ENCODE assay signal across 8 cellular contexts in genomic region chr11:120715239-120715638, GRCh38.
DNase-seq lines count a peak whose midpoint lies in the region; ATAC-seq and TF ChIP-seq lines count a peak whose summit lies in the region.

No MANE protein-coding gene starts in this region.

- no peaks in the 10 kb centered on the region for H3K36me3 Mint-ChIP-seq in nephron (ENCODE audit: low read depth)

- no peaks in the 10 kb centered on the region for H3K4me1 ChIP-seq in gastrocnemius medialis

- TF ChIP-seq CTCF in brain microvascular endothelial cell (IDR thresholded peaks at IDR 0.05; ENCODE audit: low read depth, low read length, missing control alignments) (peak; percentile 72), nephron (IDR thresholded peaks at IDR 0.05; ENCODE audit: unreplicated experiment in 3 of 3) (peak; percentile 50 to 52 (median 50)), gastrocnemius medialis (IDR thresholded peaks at IDR 0.05 in 4 of 5, conservative IDR thresholded peaks at IDR 0.05 in 1 of 5) (no peak)

- H3K27ac ChIP-seq in brain microvascular endothelial cell (no peak overlapping the region), gastrocnemius medialis (no peak overlapping the region)

- no peak overlapping the region for H3K4me3 Mint-ChIP-seq in nephron

- H3K4me3 ChIP-seq in Jurkat, Clone E6-1 (ENCODE audit: low read length): peak overlapping the region; percentile 44
- H3K4me3 ChIP-seq in brain microvascular endothelial cell (ENCODE audit: low read depth, low read length): peak overlapping the region; percentile 30
- no peak overlapping the region for H3K4me3 ChIP-seq in gastrocnemius medialis

- H3K27ac Mint-ChIP-seq in nephron: peak overlapping the region in 1 of 3 experiments; percentile 58

- intact Hi-C loops in gastrocnemius medialis (cut with DNase I; ENCODE audit: low total_unique reads): no loop called here

- ATAC-seq in gastrocnemius medialis: no peak

- no peak for TF ChIP-seq POLR2A in gastrocnemius medialis (IDR thresholded peaks at IDR 0.05)

- no peaks in the 10 kb centered on the region for H3K9me3 Mint-ChIP-seq in nephron

- no peaks in the 10 kb centered on the region for H3K9me3 ChIP-seq in gastrocnemius medialis

- H3K4me1 Mint-ChIP-seq in nephron: peaks cover 40% of the 10 kb centered on the region

- peaks cover 16% of the 10 kb centered on the region for H3K27me3 Mint-ChIP-seq in nephron (ENCODE audit: low read depth)

- DNase-seq in DMS 273 (lab: John Stamatoyannopoulos, UW; ENCODE audit: unreplicated experiment): peak; percentile 30
- no peak for DNase-seq in DMS 273 treated with DMSO at 0.1 percent for 48 hours (lab: John Stamatoyannopoulos, UW)
- peak; percentile 32 for DNase-seq in Jurkat, Clone E6-1 (ENCODE audit: low read depth, low spot score)
- DNase-seq in brain microvascular endothelial cell: no peak
- no peak for DNase-seq in gastrocnemius medialis
- no peak for DNase-seq in NCI-H1694 (lab: John Stamatoyannopoulos, UW)
- no peak for DNase-seq in pons (ENCODE audit: low spot score)

- in situ Hi-C loops in brain microvascular endothelial cell (cut with HindIII; ENCODE audit: low pct_ligation_motif_present, low sequenced_read_pairs) (no loop called here), gastrocnemius medialis (cut with MboI; ENCODE audit: low sequenced_read_pairs in 4 of 4) (no loop called here)

- H3K27me3 ChIP-seq in brain microvascular endothelial cell (replicated peaks) (no peaks in the 10 kb centered on the region), gastrocnemius medialis (peaks cover 0 to 4% (median 0%) of the 10 kb centered on the region in 3 donors)

- no peaks in the 10 kb centered on the region for H3K36me3 ChIP-seq in brain microvascular endothelial cell (replicated peaks)
- H3K36me3 ChIP-seq in gastrocnemius medialis: no peaks in the 10 kb centered on the region

Comparison
In these comparisons a context has a peak if more than half of its experiments do, and no peak if none do; other contexts are left out.
1. DNase-seq: peak in DMS 273 (single experiment) and Jurkat, Clone E6-1 (single experiment); none in DMS 273 treated with DMSO at 0.1 percent for 48 hours (single experiment), brain microvascular endothelial cell (single experiment), gastrocnemius medialis (0 of 2), NCI-H1694 (single experiment) and pons (single experiment).
2. H3K4me3 ChIP-seq: peak in Jurkat, Clone E6-1 (single experiment) and brain microvascular endothelial cell (single experiment); none in gastrocnemius medialis (0 of 4).
3. CTCF ChIP-seq: peak in brain microvascular endothelial cell (single experiment) and nephron (3 of 3); none in gastrocnemius medialis (0 of 5).